ENCODE assay signal across 10 cellular contexts in the genomic region with DNA sequence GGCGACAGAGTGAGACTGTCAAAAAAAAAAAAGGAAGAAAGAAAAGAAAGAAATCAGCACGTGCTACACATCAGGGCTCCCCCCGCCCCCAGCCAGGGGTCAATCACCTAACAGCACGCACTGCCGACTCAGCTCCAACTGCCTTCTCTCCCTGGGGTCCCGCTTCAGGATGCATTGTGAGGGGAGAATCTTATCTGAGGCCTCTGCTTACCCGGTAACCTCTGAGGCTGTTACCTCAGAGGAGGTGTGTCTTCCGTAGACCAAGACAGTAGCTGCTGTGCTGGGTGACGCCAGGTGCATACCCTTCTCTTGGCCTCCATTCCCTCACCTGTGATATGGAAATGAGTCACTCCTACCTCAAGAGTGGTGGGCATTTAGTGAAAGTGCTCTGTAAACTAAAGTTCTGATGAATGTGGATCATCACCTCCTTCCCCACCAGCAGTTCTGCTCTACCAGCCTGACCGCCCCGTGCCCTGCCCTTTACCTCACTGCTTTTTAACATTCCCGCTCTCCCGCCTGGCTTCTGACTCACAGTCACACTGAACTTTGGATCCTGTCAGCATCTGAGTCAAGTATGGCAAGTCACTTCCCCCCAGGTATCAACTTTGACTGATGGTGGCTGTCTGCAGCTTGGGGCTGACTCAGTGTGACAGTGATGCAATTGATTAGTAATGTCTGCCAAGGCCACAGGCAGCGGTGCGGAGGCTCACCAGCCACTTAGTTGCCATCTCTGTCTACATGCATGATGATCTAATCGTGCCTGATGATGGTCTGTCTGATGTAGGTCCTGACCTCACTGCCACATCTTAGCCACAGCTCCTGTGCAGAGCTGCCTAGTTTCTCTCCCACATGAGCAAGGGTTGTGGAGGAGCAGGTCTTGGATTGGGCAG. TPM values are rescaled to one million over a fixed set of nuclear protein-coding genes. Genes with fewer than 3 reads are reported as not detected.
DNase-seq lines count a peak whose midpoint lies in the region; ATAC-seq and TF ChIP-seq lines count a peak whose summit lies in the region.
"Had no signal": no experiment of that assay in that cellular context is flagged by ENCODE, and none has a peak within 500 bp of the region (broad histone marks: within the 10 kb centered on the region; RNA-seq: fewer than 3 reads in every experiment).

No MANE protein-coding gene starts in this region.

- TF ChIP-seq CTCF in foreskin fibroblast (IDR thresholded peaks at IDR 0.05; ENCODE audit: low read depth, low read length) (no peak), stomach (IDR thresholded peaks at IDR 0.05) (no peak), GM10248 (IDR thresholded peaks at IDR 0.05; ENCODE audit: control extremely low read depth, extremely low read depth, low read depth, missing control alignments) (no peak)

- peak overlapping the region in 1 of 5 donors; percentile 11 for H3K27ac ChIP-seq in stomach
- H3K27ac ChIP-seq: KMS-11 had no signal

- peak; percentile 66 for DNase-seq in SIG-M5 treated with dmso at 0.1 percent for 504 hours (lab: John Stamatoyannopoulos, UW; ENCODE audit: unreplicated experiment)
- no peak for DNase-seq in SIG-M5 (lab: John Stamatoyannopoulos, UW)
- peak; percentile 65 to 69 for DNase-seq in activated CD4-positive, alpha-beta T cell treated with anti-CD3 and anti-CD28 coated beads, Interleukin-2, amount 50 U/mL, for 48 hours
- peak; percentile 82 to 86 for DNase-seq in foreskin fibroblast
- DNase-seq in stomach = peak; percentile 59
- no peak for DNase-seq in OCI-M2 (lab: John Stamatoyannopoulos, UW; ENCODE audit: unreplicated experiment)
- DNase-seq in GM10248 (ENCODE audit: extremely low spot score) = no peak

- intact Hi-C loops in stomach (cut with DNase I; ENCODE audit: low total_unique reads) = no loop called here

- POLR2A ChIA-PET in GM10248 (lab: Yijun Ruan, JAX) = no interaction called here

- WGBS in stomach, 5 donors = 54 to 64% (median 57%) methylated on average over 15 to 16 of the region's 16 CpGs

- no peak for TF ChIP-seq EP300 in stomach (IDR thresholded peaks at IDR 0.05)

- H3K4me3 ChIP-seq in foreskin fibroblast (ENCODE audit: low read depth in 1 of 2, low read length in 2 of 2) = no peak overlapping the region
- no peak overlapping the region for H3K4me3 ChIP-seq in stomach

- TF ChIP-seq POLR2A in stomach (IDR thresholded peaks at IDR 0.05) = no peak

- no peak for ATAC-seq in HG02885 (IDR thresholded peaks at IDR 0.05; ENCODE audit: poor library complexity, unreplicated experiment)

- CTCF ChIA-PET in GM10248 (lab: Yijun Ruan, JAX) = interaction anchor here (1.0 to 5.7 kb wide), 8 partner anchors 10 to 150 kb away, joined by 3 to 80 read pairs (median 12); no protein-coding TSS in a partner anchor

- H3K27me3 ChIP-seq in stomach = no peaks in the 10 kb centered on the region

- H3K4me1 ChIP-seq in stomach = peaks cover 0 to 20% (median 9%) of the 10 kb centered on the region in 4 donors

- H3K36me3 ChIP-seq in stomach = peaks cover 3 to 16% (median 15%) of the 10 kb centered on the region in 4 donors

- H3K9me3 ChIP-seq in stomach = no peaks in the 10 kb centered on the region

RNA-seq across cellular contexts. Expression of gene ARID5A, which starts 20.1 kb away (rescaled TPM):
- total RNA-seq in stomach = 10 to 100 TPM in 3 of 5 donors, 1 to 10 TPM in 2; 1.2 to 26.8 (median 13.6) TPM
- 10 to 100 TPM; 12.2 to 17.3 (median 15.7) TPM for polyA plus RNA-seq in stomach

RNA-seq across cellular contexts. Expression of gene NEURL3, which starts 51.5 kb away (rescaled TPM):
- 10 to 100 TPM in 1 of 5 donors, not detected in 4; 12.7 TPM for total RNA-seq in stomach
- 1 to 10 TPM in 2 of 3 donors, under 1 TPM in 1; 0.50 to 1.9 (median 1.4) TPM for polyA plus RNA-seq in stomach
- polyA plus RNA-seq: AG04450 had no signal

Comparison
In these comparisons a context has a peak if more than half of its experiments do, and no peak if none do; other contexts are left out.
1. DNase-seq: peak in SIG-M5 treated with dmso at 0.1 percent for 504 hours (single experiment), activated CD4-positive, alpha-beta T cell treated with anti-CD3 and anti-CD28 coated beads, Interleukin-2, amount 50 U/mL, for 48 hours (2 of 2), foreskin fibroblast (2 of 2) and stomach (single experiment); none in SIG-M5 (single experiment), OCI-M2 (single experiment) and GM10248 (single experiment).